Comparison of ENCODE assay signal across 22 cellular contexts in genomic region chr10:92413519-92413918, GRCh38.
"Had no signal": no experiment of that assay in that cellular context is flagged by ENCODE, and none has a peak within 500 bp of the region (broad histone marks: within the 10 kb centered on the region; RNA-seq: fewer than 3 reads in every experiment).

No MANE protein-coding gene starts in this region.

- H3K9me3 ChIP-seq: esophagus squamous epithelium, lower lobe of right lung, right lobe of liver, tibial nerve, uterus had no signal

- H3K4me1 ChIP-seq: esophagus squamous epithelium, lower lobe of right lung, parathyroid adenoma, right lobe of liver, tibial nerve, uterus had no signal

- H3K4me3 Mint-ChIP-seq: activated CD4-positive, alpha-beta T cell treated with anti-CD3 and anti-CD28 coated beads for 36 hours; activated naive CD8-positive, alpha-beta T cell treated with anti-CD3 and anti-CD28 coated beads for 36 hours; activated T-cell treated with anti-CD3 and anti-CD28 coated beads, Interleukin-2, amount 50 U/mL, for 4 hours; effector memory CD8-positive, alpha-beta T cell; naive B cell; stimulated activated naive CD8-positive, alpha-beta T cell treated with anti-CD3 and anti-CD28 coated beads, Interleukin-15, Interleukin-2, amounts not matched to agents 100 ng/mL and 50 ng/mL, for 24 hours had no signal

- DNase-seq: activated CD4-positive, alpha-beta T cell treated with anti-CD3 and anti-CD28 coated beads for 36 hours; activated CD4-positive, alpha-beta T cell treated with anti-CD3 and anti-CD28 coated beads, Interleukin-2, amount 50 U/mL, for 4 hours; activated CD8-positive, alpha-beta memory T cell treated with anti-CD3 and anti-CD28 coated beads, Interleukin-2, amount 50 U/mL, for 48 hours; activated naive CD4-positive, alpha-beta T cell treated with Interleukin-2 at 50 U/mL for 16 hours; activated naive CD8-positive, alpha-beta T cell treated with anti-CD3 and anti-CD28 coated beads for 36 hours; activated T-cell treated with anti-CD3 and anti-CD28 coated beads, Interleukin-2, amount 50 U/mL, for 4 hours; central memory CD4-positive, alpha-beta T cell; dorsolateral prefrontal cortex; effector memory CD8-positive, alpha-beta T cell; esophagus squamous epithelium; kidney; lower lobe of right lung; naive B cell; nucleus accumbens; right lobe of liver; stimulated activated CD4-positive, alpha-beta T cell treated with anti-CD3 and anti-CD28 coated beads, Interleukin-1b, Interleukin-23, amount 100 ng/mL, for 48 hours; uterus had no signal

- H3K9me3 Mint-ChIP-seq: stimulated activated naive CD8-positive, alpha-beta T cell treated with anti-CD3 and anti-CD28 coated beads, Interleukin-15, Interleukin-2, amounts not matched to agents 100 ng/mL and 50 ng/mL, for 24 hours had no signal

- H3K27me3 ChIP-seq: dorsolateral prefrontal cortex, esophagus squamous epithelium, right lobe of liver, tibial nerve, uterus had no signal

- ATAC-seq: activated CD4-positive, alpha-beta T cell treated with anti-CD3 and anti-CD28 coated beads for 36 hours; activated T-cell treated with anti-CD3 and anti-CD28 coated beads, Interleukin-2, amount 50 U/mL, for 4 hours; effector memory CD8-positive, alpha-beta T cell; left lobe of liver; lower lobe of right lung; right lobe of liver had no signal

- H3K27ac ChIP-seq: dorsolateral prefrontal cortex, esophagus squamous epithelium, lower lobe of right lung, parathyroid adenoma, right lobe of liver, skin epidermis, tibial nerve, uterus had no signal

- H3K4me1 Mint-ChIP-seq: activated CD4-positive, alpha-beta T cell treated with anti-CD3 and anti-CD28 coated beads for 36 hours; activated naive CD8-positive, alpha-beta T cell treated with anti-CD3 and anti-CD28 coated beads for 36 hours; naive B cell had no signal

- H3K27ac Mint-ChIP-seq: activated CD4-positive, alpha-beta T cell treated with anti-CD3 and anti-CD28 coated beads for 36 hours; activated naive CD8-positive, alpha-beta T cell treated with anti-CD3 and anti-CD28 coated beads for 36 hours; effector memory CD8-positive, alpha-beta T cell; stimulated activated naive CD8-positive, alpha-beta T cell treated with anti-CD3 and anti-CD28 coated beads, Interleukin-15, Interleukin-2, amounts not matched to agents 100 ng/mL and 50 ng/mL, for 24 hours had no signal

- H3K36me3 ChIP-seq: esophagus squamous epithelium, lower lobe of right lung, right lobe of liver, tibial nerve, uterus had no signal

- H3K4me3 ChIP-seq: dorsolateral prefrontal cortex, esophagus squamous epithelium, lower lobe of right lung, right lobe of liver, skin epidermis, tibial nerve, uterus had no signal
